Comparison of ENCODE assay signal across 17 cellular contexts in genomic region chrX:83984961-83985360, GRCh38.
DNase-seq lines count a peak whose midpoint lies in the region; ATAC-seq and TF ChIP-seq lines count a peak whose summit lies in the region.
"Had no signal": no experiment of that assay in that cellular context is flagged by ENCODE, and none has a peak within 500 bp of the region (broad histone marks: within the 10 kb centered on the region; RNA-seq: fewer than 3 reads in every experiment).

No MANE protein-coding gene starts in this region.

- H3K36me3 ChIP-seq in lung (ENCODE audit: control insufficient read depth in 2 of 2, insufficient read depth in 2 of 2, low read length in 2 of 2), result no peaks in the 10 kb centered on the region

- H3K27me3 ChIP-seq in lung (ENCODE audit: control insufficient read depth, insufficient read depth), result no peaks in the 10 kb centered on the region

- no peak for TF ChIP-seq CTCF in lung (IDR thresholded peaks at IDR 0.05; ENCODE audit: control extremely low read depth, extremely low read depth)

- ATAC-seq in lung (ENCODE audit: insufficient read depth, low FRiP score), result no peak

- intact Hi-C loops in posterior vena cava (cut with DNase I), result no loop called here

- DNase-seq in H4 (ENCODE audit: low spot score) (peak; percentile 86), HS-27A (ENCODE audit: low read depth) (peak; percentile 9), lung (ENCODE audit: low spot score) (no peak), posterior vena cava (ENCODE audit: low spot score) (peak; percentile 67), inferior parietal cortex (ENCODE audit: extremely low spot score) (no peak), NCI-H1930 (lab: John Stamatoyannopoulos, UW) (no peak), NCI-H510A (lab: John Stamatoyannopoulos, UW) (no peak)
- DNase-seq: C1 segment of cervical spinal cord; Calu3; CD4-positive, alpha-beta memory T cell; COR-L47; DMS53; DMS79 treated with DMSO at 0.1 percent for 48 hours; GF-D8; GOT3; H7; HCEC 1CT had no signal

- H3K27ac ChIP-seq in lung (ENCODE audit: low read depth in 1 of 2, low read length in 1 of 2), result no peak overlapping the region

- WGBS in lung, 2 donors, result 73 to 96% methylated on average over 8 of the region's 8 CpGs

- peaks cover 0 to 4% of the 10 kb centered on the region in 2 donors for H3K9me3 ChIP-seq in lung (ENCODE audit: control insufficient read depth in 2 of 2, insufficient read depth in 1 of 2, low read length in 1 of 2)

- H3K4me3 ChIP-seq in lung, result peak overlapping the region; percentile 13

- H3K4me1 ChIP-seq in lung (ENCODE audit: control insufficient read depth in 2 of 2, insufficient read depth in 2 of 2, low read length in 2 of 2), result no peaks in the 10 kb centered on the region

Comparison
In these comparisons a context has a peak if more than half of its experiments do, and no peak if none do; other contexts are left out.
1. DNase-seq: peak in H4 (single experiment), HS-27A (single experiment) and posterior vena cava (single experiment); none in lung (single experiment), inferior parietal cortex (single experiment), NCI-H1930 (0 of 2) and NCI-H510A (single experiment).